8 cellular contexts compared by ENCODE assay signal in genomic region chrX:57592159-57592893, GRCh38. TPM values are rescaled to one million over a fixed set of nuclear protein-coding genes. Genes with fewer than 3 reads are reported as not detected.
DNase-seq lines count a peak whose midpoint lies in the region; ATAC-seq and TF ChIP-seq lines count a peak whose summit lies in the region.
"Not testable (repeated sequence)": the region's sequence is repeated elsewhere in the genome, so short reads cannot be mapped to it uniquely, and the experiment has no call there.

No MANE protein-coding gene starts in this region.

- not testable (repeated sequence) for H3K27me3 ChIP-seq in esophagus muscularis mucosa; mesenchymal stem cell (ENCODE audit: control insufficient read depth in 1 of 2, insufficient read depth in 1 of 2, low read length in 2 of 2)

- not testable (repeated sequence) for H3K36me3 ChIP-seq in esophagus muscularis mucosa; mesenchymal stem cell (ENCODE audit: control insufficient read depth in 1 of 2, insufficient read depth in 2 of 2, low read depth in 1 of 2, low read length in 2 of 2)

- not testable (repeated sequence) for H4K91ac ChIP-seq in mesenchymal stem cell (ENCODE audit: low read length)

- peak overlapping the region; percentile 92 for H3K9ac ChIP-seq in mesenchymal stem cell (ENCODE audit: low read length)

- H2AFZ ChIP-seq in mesenchymal stem cell (ENCODE audit: low read depth, low read length) = peak overlapping the region; percentile 42

- ATAC-seq in GM21381 (IDR thresholded peaks at IDR 0.05; ENCODE audit: unreplicated experiment) = peak; percentile 74
- ATAC-seq in HG03342 (IDR thresholded peaks at IDR 0.05; ENCODE audit: unreplicated experiment) = peak; percentile 70

- not testable (repeated sequence) for H2BK15ac ChIP-seq in mesenchymal stem cell (ENCODE audit: low read depth, poor library complexity, severe bottlenecking)

- H3K27ac ChIP-seq in esophagus muscularis mucosa (replicated peaks in 1 of 4) = peak overlapping the region; percentile 92 to 95 (median 94)
- not testable (repeated sequence) for H3K27ac ChIP-seq in mesenchymal stem cell (ENCODE audit: low read length, poor library complexity, severe bottlenecking)

- H3K4ac ChIP-seq in mesenchymal stem cell (ENCODE audit: low read depth in 1 of 2, low read length in 2 of 2) = not testable (repeated sequence)

- DNase-seq in Caki2 (ENCODE audit: low read depth) = peak; percentile 56
- DNase-seq in OCI-M1 (lab: John Stamatoyannopoulos, UW) = peak; percentile 58
- DNase-seq in activated T-helper 9 cell treated with anti-CD3 and anti-CD28 coated beads, Interleukin-2, amount 50 U/mL, for 16 hours (ENCODE audit: low read depth) = peak; percentile 10
- DNase-seq in esophagus muscularis mucosa (ENCODE audit: extremely low spot score) = not testable (repeated sequence)
- peak; percentile 25 for DNase-seq in mesenchymal stem cell
- peak; percentile 11 for DNase-seq in stimulated activated CD4-positive, alpha-beta T cell treated with anti-CD3 and anti-CD28 coated beads, Interleukin-4, amount 100 ng/mL, for 24 hours

- not testable (repeated sequence) for H4K8ac ChIP-seq in mesenchymal stem cell (ENCODE audit: low read length)

- TF ChIP-seq CTCF in esophagus muscularis mucosa (IDR thresholded peaks at IDR 0.05) = not testable (repeated sequence)

- H2BK120ac ChIP-seq in mesenchymal stem cell (ENCODE audit: low read depth, low read length) = not testable (repeated sequence)

- H2AK5ac ChIP-seq in mesenchymal stem cell (ENCODE audit: low read length, severe bottlenecking) = not testable (repeated sequence)

- WGBS in esophagus muscularis mucosa = no CpG with 5 or more reads among the region's 84 CpGs
- 3% methylated on average over 5 of the region's 84 CpGs for WGBS in mesenchymal stem cell

- H3K4me2 ChIP-seq in mesenchymal stem cell (ENCODE audit: low read length, poor library complexity, severe bottlenecking) = peak overlapping the region; percentile 79

- H3K18ac ChIP-seq in mesenchymal stem cell (ENCODE audit: low read depth in 1 of 2, low read length in 2 of 2) = peak overlapping the region in 1 of 2 experiments; percentile 52

- in situ Hi-C loops in Caki2 (cut with HindIII; ENCODE audit: low pct_unique_long_range_greater_than_20kb, low sequenced_read_pairs) = not testable (repeated sequence)

- H3K4me3 ChIP-seq in esophagus muscularis mucosa (peak overlapping the region; percentile 61 to 74 (median 66)), mesenchymal stem cell (ENCODE audit: insufficient read depth in 1 of 2, low read depth in 1 of 2, low read length in 2 of 2) (peak overlapping the region; percentile 68 to 70)

- H3K14ac ChIP-seq in mesenchymal stem cell (ENCODE audit: low read length in 2 of 2) = not testable (repeated sequence)

- H2BK12ac ChIP-seq in mesenchymal stem cell (ENCODE audit: low read length in 2 of 2) = not testable (repeated sequence)

- peaks cover 9 to 48% (median 36%) of the 10 kb centered on the region in 4 donors for H3K4me1 ChIP-seq in esophagus muscularis mucosa
- H3K4me1 ChIP-seq in mesenchymal stem cell (ENCODE audit: control insufficient read depth, insufficient read depth, low read depth, low read length) = not testable (repeated sequence)

- intact Hi-C loops in esophagus muscularis mucosa (cut with DNase I) = loop anchor here (10.0 kb wide), 1 partner anchor 322 kb away; the partner anchor contains the start of gene ZXDA

- not testable (repeated sequence) for H3K23ac ChIP-seq in mesenchymal stem cell (ENCODE audit: low read length in 2 of 2)

- not testable (repeated sequence) for H3K9me3 ChIP-seq in esophagus muscularis mucosa; mesenchymal stem cell (ENCODE audit: control insufficient read depth, low read length)

- not testable (repeated sequence) for H3K79me1 ChIP-seq in mesenchymal stem cell (replicated peaks; ENCODE audit: low read length, poor library complexity, severe bottlenecking)

- not testable (repeated sequence) for TF ChIP-seq EP300 in esophagus muscularis mucosa (IDR thresholded peaks at IDR 0.05)

- H2BK5ac ChIP-seq in mesenchymal stem cell (ENCODE audit: low read depth, low read length, poor library complexity, severe bottlenecking) = not testable (repeated sequence)

- TF ChIP-seq POLR2A in esophagus muscularis mucosa (IDR thresholded peaks at IDR 0.05; ENCODE audit: low read depth) = not testable (repeated sequence)

RNA-seq across cellular contexts. Expression of gene ZXDB, which starts 0.5 kb away (rescaled TPM):
- 5.3 and 7.9 TPM in 2 replicates for total RNA-seq in Caki2 (2014; rRNA removed; shearing (Covaris generic); ENCODE audit: low replicate concordance)
- total RNA-seq in esophagus muscularis mucosa = 10 to 100 TPM; 13.3 to 17.2 (median 15.5) TPM
- polyA plus RNA-seq in mesenchymal stem cell (2013, experiment 1 of 2) = 3.2 TPM
- 3.2 TPM for polyA plus RNA-seq in mesenchymal stem cell (2013, experiment 2 of 2)
